Comparison of ENCODE assay signal across 16 cellular contexts in genomic region chr18:52499646-52500045, GRCh38.
A peak's percentile ranks its signal among the peaks of the same experiment; 100 is the strongest.
DNase-seq lines count a peak whose midpoint lies in the region; ATAC-seq, FAIRE-seq and TF ChIP-seq lines count a peak whose summit lies in the region.
"Had no signal": no experiment of that assay in that cellular context is flagged by ENCODE, and none has a peak within 500 bp of the region (broad histone marks: within the 10 kb centered on the region; RNA-seq: fewer than 3 reads in every experiment).

No MANE protein-coding gene starts in this region.

- POLR2A ChIA-PET in HepG2 (lab: Yijun Ruan, JAX) = no interaction called here

- WGBS in HepG2 (ENCODE audit: low lambda C conversion rate) = 4% methylated on average over 3 of the region's 3 CpGs
- 27% methylated on average over 3 of the region's 3 CpGs for WGBS in right lobe of liver (ENCODE audit: insufficient coverage, low coverage, low lambda C conversion rate, missing lambda C conversion rate)
- 86 to 90% methylated on average over 2 to 3 of the region's 3 CpGs for WGBS in endodermal cell (ENCODE audit: insufficient coverage in 1 of 2, insufficient read length in 1 of 2), 2 experiments

- H3K4me1 Mint-ChIP-seq in endodermal cell = peaks cover 3% of the 10 kb centered on the region
- H3K4me1 Mint-ChIP-seq: immature natural killer cell had no signal

- in situ Hi-C loops in HepG2 (cut with HindIII; ENCODE audit: extremely low pct_ligation_motif_present, low pct_unique_long_range_greater_than_20kb) = no loop called here

- no peaks in the 10 kb centered on the region for H3K9me3 Mint-ChIP-seq in endodermal cell

- CTCF ChIA-PET in HepG2 (lab: Yijun Ruan, JAX; ENCODE audit: low intra/inter-chr PET ratio, low total read pairs) = no interaction called here

- H4K20me1 ChIP-seq in HepG2 (ENCODE audit: insufficient read depth, low read length) = no peaks in the 10 kb centered on the region

- FAIRE-seq in HepG2 (lab: Jason Lieb, UNC) = no peak
- FAIRE-seq: TTC549 had no signal

- intact Hi-C loops in HepG2 (cut with micrococcal nuclease; ENCODE audit: unreplicated experiment) = no loop called here
- intact Hi-C loops in right lobe of liver (cut with DNase I) = no loop called here

- H3K4me2 ChIP-seq in HepG2 (ENCODE audit: low read depth, low read length) = no peak overlapping the region

- no peak overlapping the region for H3K9ac ChIP-seq in HepG2 (ENCODE audit: insufficient read depth, low read depth, low read length)
- no peak overlapping the region for H3K9ac ChIP-seq in endodermal cell (ENCODE audit: extremely low read depth, low read length, poor library complexity, severe bottlenecking)

- H3K4me1 ChIP-seq in HepG2 (ENCODE audit: insufficient read depth, low read length) = peaks cover 13% of the 10 kb centered on the region; the same call in 1 of the 2 replicates
- H3K4me1 ChIP-seq in right lobe of liver = no peaks in the 10 kb centered on the region
- no peaks in the 10 kb centered on the region for H3K4me1 ChIP-seq in endodermal cell (ENCODE audit: control insufficient read depth, insufficient read depth, low read length)

- H3K9me3 ChIP-seq in HepG2 (ENCODE audit: low read length) = peaks cover 11% of the 10 kb centered on the region
- H3K9me3 ChIP-seq in right lobe of liver = no peaks in the 10 kb centered on the region
- H3K9me3 ChIP-seq in endodermal cell (ENCODE audit: control insufficient read depth, low read length) = no peaks in the 10 kb centered on the region
- H3K9me3 ChIP-seq: Caco-2, ovary, thoracic aorta had no signal

- no peaks in the 10 kb centered on the region; a peak in 1 of 5 replicates for H3K27me3 ChIP-seq in HepG2 (ENCODE audit: control insufficient read depth in 1 of 2, insufficient read depth in 2 of 2, low read length in 2 of 2)
- no peaks in the 10 kb centered on the region for H3K27me3 ChIP-seq in right lobe of liver
- no peaks in the 10 kb centered on the region for H3K27me3 ChIP-seq in endodermal cell (ENCODE audit: control insufficient read depth, insufficient read depth, low read length, poor library complexity, severe bottlenecking)
- H3K27me3 ChIP-seq: dorsolateral prefrontal cortex, ovary had no signal

- H3K36me3 ChIP-seq in HepG2 (replicated peaks in 1 of 2; ENCODE audit: control insufficient read depth in 1 of 2, insufficient read depth in 2 of 2, low read length in 2 of 2) = no peaks in the 10 kb centered on the region
- no peaks in the 10 kb centered on the region for H3K36me3 ChIP-seq in right lobe of liver
- H3K36me3 ChIP-seq in endodermal cell (ENCODE audit: control insufficient read depth, insufficient read depth, low read length) = no peaks in the 10 kb centered on the region
- H3K36me3 ChIP-seq: ovary, thoracic aorta had no signal

- TF ChIP-seq EP300 in HepG2 (IDR thresholded peaks at IDR 0.05; ENCODE audit: low read depth in 2 of 2, low read length in 2 of 2) (no peak), HepG2 (CRISPR knock-in tag; IDR thresholded peaks at IDR 0.05; ENCODE audit: borderline replicate concordance) (no peak)

- H3K27me3 Mint-ChIP-seq in endodermal cell (ENCODE audit: insufficient read depth) = no peaks in the 10 kb centered on the region
- H3K27me3 Mint-ChIP-seq: activated CD8-positive, alpha-beta T cell treated with anti-CD3 and anti-CD28 coated beads for 36 hours had no signal

- H2AFZ ChIP-seq in HepG2 (ENCODE audit: low read length) = no peak overlapping the region

- H3K4me3 ChIP-seq in HepG2 (replicated peaks in 1 of 3; ENCODE audit: insufficient read depth in 1 of 3, low read depth in 2 of 3, low read length in 3 of 3) (no peak overlapping the region), right lobe of liver (no peak overlapping the region), endodermal cell (ENCODE audit: low read length) (no peak overlapping the region)
- H3K4me3 ChIP-seq: ovary, thoracic aorta had no signal

- no peaks in the 10 kb centered on the region for H3K79me2 ChIP-seq in HepG2 (ENCODE audit: insufficient read depth, low read length)

- no peak for TF ChIP-seq RAD21 in HepG2 (CRISPR knock-in tag; IDR thresholded peaks at IDR 0.05)

- no peak overlapping the region for H3K4me3 Mint-ChIP-seq in endodermal cell
- H3K4me3 Mint-ChIP-seq: activated CD8-positive, alpha-beta T cell treated with anti-CD3 and anti-CD28 coated beads for 36 hours; immature natural killer cell had no signal

- DNase-seq in HepG2 (ENCODE audit: low spot score) (peak; percentile 33), right lobe of liver (no peak), NCI-H446 (lab: John Stamatoyannopoulos, UW) (peak; percentile 74 to 88), endodermal cell (no peak), germinal center (ENCODE audit: low spot score) (no peak)
- no peak for DNase-seq in activated CD8-positive, alpha-beta memory T cell treated with anti-CD3 and anti-CD28 coated beads, Interleukin-2, amount 50 U/mL, for 48 hours
- DNase-seq: activated CD8-positive, alpha-beta T cell treated with anti-CD3 and anti-CD28 coated beads for 36 hours; activated gamma-delta T cell treated with Interleukin-2 at 50 U/mL for 16 hours; dorsolateral prefrontal cortex; immature natural killer cell; ovary had no signal

- TF ChIP-seq CTCF in HepG2 (CRISPR knock-in tag; IDR thresholded peaks at IDR 0.05) = no peak
- TF ChIP-seq CTCF in right lobe of liver (IDR thresholded peaks at IDR 0.05) = no peak
- TF ChIP-seq CTCF in endodermal cell (conservative IDR thresholded peaks at IDR 0.05) = no peak

- ATAC-seq in HepG2 = peak; percentile 56; the same call in 1 of the 3 replicates
- no peak for ATAC-seq in right lobe of liver
- no peak for ATAC-seq in HG03108 (IDR thresholded peaks at IDR 0.05; ENCODE audit: unreplicated experiment)
- no peak for ATAC-seq in GM18858 (IDR thresholded peaks at IDR 0.05; ENCODE audit: unreplicated experiment)
- ATAC-seq: activated CD8-positive, alpha-beta T cell treated with anti-CD3 and anti-CD28 coated beads for 36 hours had no signal

- no peak overlapping the region for H3K27ac Mint-ChIP-seq in endodermal cell
- H3K27ac Mint-ChIP-seq: activated CD8-positive, alpha-beta T cell treated with anti-CD3 and anti-CD28 coated beads for 36 hours; immature natural killer cell had no signal

- no peak overlapping the region for H3K27ac ChIP-seq in HepG2 (ENCODE audit: extremely low read length, insufficient read depth, low read length)
- no peak overlapping the region for H3K27ac ChIP-seq in right lobe of liver
- H3K27ac ChIP-seq in endodermal cell (ENCODE audit: low read depth, low read length) = peak overlapping the region; percentile 49
- H3K27ac ChIP-seq: ovary, thoracic aorta had no signal

- BruUV-seq in HepG2 (replicated peaks; lab: Mats Ljungman, UMichigan) = no TSS peak

- H3K36me3 Mint-ChIP-seq in endodermal cell (ENCODE audit: low read depth) = no peaks in the 10 kb centered on the region
- H3K36me3 Mint-ChIP-seq: immature natural killer cell had no signal

- TF ChIP-seq POLR2A in HepG2 (IDR thresholded peaks at IDR 0.05; ENCODE audit: insufficient read depth in 1 of 2, low read depth in 2 of 2, low read length in 2 of 2) = no peak
- no peak for TF ChIP-seq POLR2A in right lobe of liver (IDR thresholded peaks at IDR 0.05)

TF ChIP-seq in HepG2, 621 proteins besides CTCF, POLR2A, EP300 and RAD21:
- TF ChIP-seq DR1 (CRISPR knock-in tag; IDR thresholded peaks at IDR 0.05) = no peak
- TF ChIP-seq FOSL2 (CRISPR knock-in tag; IDR thresholded peaks at IDR 0.05) = peak; percentile 51
TF ChIP-seq in HepG2: peak in this region for 1.

Comparison
In these comparisons a context has a peak if more than half of its experiments do, and no peak if none do; other contexts are left out.
1. DNase-seq: peak in HepG2 (single experiment) and NCI-H446 (2 of 2); none in right lobe of liver (0 of 3), endodermal cell (single experiment), germinal center (single experiment) and activated CD8-positive, alpha-beta memory T cell treated with anti-CD3 and anti-CD28 coated beads, Interleukin-2, amount 50 U/mL, for 48 hours (single experiment).